In genomic region chr4:139300431-139301142, GRCh38 we compare ENCODE assay signal across 7 cellular contexts. TPM values are rescaled to one million over a fixed set of nuclear protein-coding genes. Genes with fewer than 3 reads are reported as not detected.
DNase-seq lines count a peak whose midpoint lies in the region; ATAC-seq and TF ChIP-seq lines count a peak whose summit lies in the region.

No MANE protein-coding gene starts in this region.

- H4K20me1 ChIP-seq in Loucy (ENCODE audit: insufficient read depth, low read length, poor library complexity, severe bottlenecking): peaks cover 39% of the 10 kb centered on the region

- TF ChIP-seq CTCF in GM12865 (IDR thresholded peaks at IDR 0.05; ENCODE audit: insufficient read depth, low read depth, low read length, missing control alignments) (no peak), Loucy (conservative IDR thresholded peaks at IDR 0.05; ENCODE audit: low read length) (no peak), right atrium auricular region (IDR thresholded peaks at IDR 0.05) (no peak), retinal pigment epithelial cell (conservative IDR thresholded peaks at IDR 0.05; ENCODE audit: low read depth, low read length) (no peak)

- H3K79me2 ChIP-seq in Loucy (ENCODE audit: insufficient read depth, low read length): peaks cover 61% of the 10 kb centered on the region

- peaks cover 51% of the 10 kb centered on the region for H3K4me1 ChIP-seq in Loucy (ENCODE audit: insufficient read depth, low read length, poor library complexity, severe bottlenecking)
- H3K4me1 ChIP-seq in right atrium auricular region: peaks cover 0 to 50% of the 10 kb centered on the region in 2 donors

- POLR2A ChIA-PET in activated naive CD8-positive, alpha-beta T cell treated with anti-CD3 and anti-CD28 coated beads, Interleukin-2, amount 10 ng/mL, durations not matched to agents 7 days and 5 days (lab: Charles Lee): interaction anchor here (0.6 to 3.7 kb wide), 11 partner anchors 11 to 255 kb away, joined by 3 to 20 read pairs (median 6); partner anchors contain the start of genes ELF2 and SETD7

- peaks cover 6% of the 10 kb centered on the region; the same call in 1 of the 2 replicates for H3K9me3 ChIP-seq in Loucy (ENCODE audit: insufficient read depth, low read depth, low read length)
- no peaks in the 10 kb centered on the region for H3K9me3 ChIP-seq in right atrium auricular region

- peak overlapping the region; percentile 94 for H2AFZ ChIP-seq in Loucy (ENCODE audit: low read length)

- H3K4me3 ChIP-seq in GM12865 (ENCODE audit: low read depth, low read length) (peak overlapping the region; percentile 80), Loucy (ENCODE audit: low read length, poor library complexity, severe bottlenecking) (peak overlapping the region; percentile 95), right atrium auricular region (peak overlapping the region; percentile 80 to 97), retinal pigment epithelial cell (ENCODE audit: low read length) (peak overlapping the region; percentile 96)

- H3K27me3 ChIP-seq in Loucy (ENCODE audit: insufficient read depth, low read length, poor library complexity, severe bottlenecking) (peaks cover 4% of the 10 kb centered on the region), right atrium auricular region (no peaks in the 10 kb centered on the region)

- DNase-seq in GM12865 (ENCODE audit: low read depth) (peak; percentile 48), right atrium auricular region (ENCODE audit: low spot score) (no peak), retinal pigment epithelial cell (ENCODE audit: low read depth) (peak; percentile 49), T1000 (lab: John Stamatoyannopoulos, UW) (no peak)
- DNase-seq in activated naive CD8-positive, alpha-beta T cell treated with anti-CD3 and anti-CD28 coated beads, Interleukin-2, amount 10 ng/mL, durations not matched to agents 7 days and 5 days: no peak

- peak overlapping the region; percentile 93 to 94 for H3K27ac ChIP-seq in right atrium auricular region

- H3K9ac ChIP-seq in Loucy (ENCODE audit: low read depth, low read length, poor library complexity, severe bottlenecking): peak overlapping the region; percentile 92

- H3K9me2 ChIP-seq in Loucy (replicated peaks; ENCODE audit: low read depth, low read length): no peaks in the 10 kb centered on the region

- H3K27me3 Mint-ChIP-seq in activated naive CD8-positive, alpha-beta T cell treated with anti-CD3 and anti-CD28 coated beads, Interleukin-2, amount 10 ng/mL, durations not matched to agents 7 days and 5 days: no peaks in the 10 kb centered on the region

- peak overlapping the region; percentile 78 for H3K4me2 ChIP-seq in Loucy (ENCODE audit: low read depth, low read length, poor library complexity, severe bottlenecking)

- H3K9me3 Mint-ChIP-seq in activated naive CD8-positive, alpha-beta T cell treated with anti-CD3 and anti-CD28 coated beads, Interleukin-2, amount 10 ng/mL, durations not matched to agents 7 days and 5 days: no peaks in the 10 kb centered on the region

- H3F3A ChIP-seq in Loucy (ENCODE audit: low read depth): peaks cover 6% of the 10 kb centered on the region; the same call in 1 of the 2 replicates

- peak overlapping the region; percentile 95 for H3K27ac Mint-ChIP-seq in activated naive CD8-positive, alpha-beta T cell treated with anti-CD3 and anti-CD28 coated beads, Interleukin-2, amount 10 ng/mL, durations not matched to agents 7 days and 5 days

- H3K4me3 Mint-ChIP-seq in activated naive CD8-positive, alpha-beta T cell treated with anti-CD3 and anti-CD28 coated beads, Interleukin-2, amount 10 ng/mL, durations not matched to agents 7 days and 5 days: peak overlapping the region; percentile 93

- H3K36me3 Mint-ChIP-seq in activated naive CD8-positive, alpha-beta T cell treated with anti-CD3 and anti-CD28 coated beads, Interleukin-2, amount 10 ng/mL, durations not matched to agents 7 days and 5 days: peaks cover 19% of the 10 kb centered on the region

- H3K36me3 ChIP-seq in Loucy (ENCODE audit: insufficient read depth, low read length): peaks cover 8% of the 10 kb centered on the region
- peaks cover 2% of the 10 kb centered on the region for H3K36me3 ChIP-seq in right atrium auricular region

- ATAC-seq in GM21786 (IDR thresholded peaks at IDR 0.05; ENCODE audit: unreplicated experiment): peak; percentile 1
- peak; percentile 1 for ATAC-seq in activated naive CD8-positive, alpha-beta T cell treated with anti-CD3 and anti-CD28 coated beads, Interleukin-2, amount 10 ng/mL, durations not matched to agents 7 days and 5 days (ENCODE audit: low read depth)

- H3K4me1 Mint-ChIP-seq in activated naive CD8-positive, alpha-beta T cell treated with anti-CD3 and anti-CD28 coated beads, Interleukin-2, amount 10 ng/mL, durations not matched to agents 7 days and 5 days: peaks cover 40% of the 10 kb centered on the region

RNA-seq across cellular contexts. Expression of gene NAA15, which starts 0.7 kb away (rescaled TPM):
- total RNA-seq in activated naive CD8-positive, alpha-beta T cell treated with anti-CD3 and anti-CD28 coated beads, Interleukin-2, amount 10 ng/mL, durations not matched to agents 7 days and 5 days: 10 to 100 TPM; 42.1 to 50.3 TPM
- 10 to 100 TPM; 21.5 to 24.2 TPM for total RNA-seq in right atrium auricular region

RNA-seq across cellular contexts. Expression of gene NDUFC1, which starts 1.7 kb away (rescaled TPM):
- total RNA-seq in activated naive CD8-positive, alpha-beta T cell treated with anti-CD3 and anti-CD28 coated beads, Interleukin-2, amount 10 ng/mL, durations not matched to agents 7 days and 5 days: 10 to 100 TPM; 34.6 to 36.5 TPM
- total RNA-seq in right atrium auricular region: 100 to 1,000 TPM in 1 of 2 donors, 10 to 100 TPM in 1; 96.1 to 118 TPM

RNA-seq across cellular contexts. Expression of gene MGARP, which starts 20.6 kb away (rescaled TPM):
- under 1 TPM in 1 of 2 experiments, not detected in 1; 0.22 TPM for total RNA-seq in activated naive CD8-positive, alpha-beta T cell treated with anti-CD3 and anti-CD28 coated beads, Interleukin-2, amount 10 ng/mL, durations not matched to agents 7 days and 5 days
- total RNA-seq in right atrium auricular region: 1 to 10 TPM; 4.3 to 7.1 TPM

Comparison
In these comparisons a context has a peak if more than half of its experiments do, and no peak if none do; other contexts are left out.
1. DNase-seq: peak in GM12865 (single experiment) and retinal pigment epithelial cell (single experiment); none in activated naive CD8-positive, alpha-beta T cell treated with anti-CD3 and anti-CD28 coated beads, Interleukin-2, amount 10 ng/mL, durations not matched to agents 7 days and 5 days (single experiment), right atrium auricular region (single experiment) and T1000 (single experiment).
2. RNA of gene MGARP, which starts 20.6 kb away (total RNA-seq): 4.3 to 7.1 TPM in right atrium auricular region; 0.22 TPM in activated naive CD8-positive, alpha-beta T cell treated with anti-CD3 and anti-CD28 coated beads, Interleukin-2, amount 10 ng/mL, durations not matched to agents 7 days and 5 days; every median in the first group is over 4 times any median in the second.
3. Peak in every context shown above with its lines, with median percentiles within 50 percentile points of each other: H3K4me3 ChIP-seq.